Comparison of ENCODE assay signal across 10 cellular contexts in genomic region chr7:101880536-101881443, GRCh38.
DNase-seq lines count a peak whose midpoint lies in the region; ATAC-seq and TF ChIP-seq lines count a peak whose summit lies in the region.
"Had no signal": no experiment of that assay in that cellular context is flagged by ENCODE, and none has a peak within 500 bp of the region (broad histone marks: within the 10 kb centered on the region; RNA-seq: fewer than 3 reads in every experiment).

No MANE protein-coding gene starts in this region.

- POLR2A ChIA-PET in activated B cell treated with CpG ODN at 0.5 μM for 24 hours (lab: Charles Lee), result interaction anchor here (0.7 kb wide), 1 partner anchor 169 kb away, joined by 3 read pairs; no protein-coding TSS in a partner anchor

- H3K27me3 ChIP-seq in right cardiac atrium (ENCODE audit: control insufficient read depth, insufficient read depth) (no peaks in the 10 kb centered on the region), thoracic aorta (replicated peaks; ENCODE audit: insufficient read depth) (no peaks in the 10 kb centered on the region)

- WGBS in right cardiac atrium, result 43% methylated on average over 10 of the region's 10 CpGs

- TF ChIP-seq CTCF in activated B cell treated with CpG ODN at 0.5 μM for 24 hours (IDR thresholded peaks at IDR 0.05), result no peak
- TF ChIP-seq CTCF in thoracic aorta (IDR thresholded peaks at IDR 0.05), result no peak

- H3K4me3 ChIP-seq in right cardiac atrium (ENCODE audit: low read length) (no peak overlapping the region), thoracic aorta (no peak overlapping the region)
- H3K4me3 ChIP-seq: lower lobe of right lung had no signal

- no peaks in the 10 kb centered on the region for H3K36me3 ChIP-seq in thoracic aorta
- H3K36me3 ChIP-seq: lower lobe of right lung had no signal

- no peaks in the 10 kb centered on the region for H3K9me3 ChIP-seq in right cardiac atrium (ENCODE audit: control insufficient read depth, low read length)
- H3K9me3 ChIP-seq in thoracic aorta, result no peaks in the 10 kb centered on the region
- H3K9me3 ChIP-seq: lower lobe of right lung had no signal

- H3K4me1 ChIP-seq in right cardiac atrium (ENCODE audit: control insufficient read depth, insufficient read depth, low read length) (peaks cover 16% of the 10 kb centered on the region), thoracic aorta (ENCODE audit: control insufficient read depth in 1 of 2, low read depth in 2 of 2) (peaks cover 41 to 51% of the 10 kb centered on the region in 2 donors)

- intact Hi-C loops in activated B cell treated with CpG ODN at 0.5 μM for 24 hours (cut with micrococcal nuclease), result loop anchor here (10.0 kb wide), 1 partner anchor 114 kb away; no protein-coding TSS in a partner anchor
- intact Hi-C loops in right cardiac atrium (cut with DNase I), result no loop called here
- intact Hi-C loops in left colon (cut with DNase I, micrococcal nuclease), result no loop called here

- peak overlapping the region; percentile 14 for H3K27ac Mint-ChIP-seq in activated T-cell treated with anti-CD3 and anti-CD28 coated beads, Interleukin-2, amount 50 U/mL, for 24 hours
- H3K27ac Mint-ChIP-seq in activated B cell treated with CpG ODN at 0.5 μM for 24 hours, result peak overlapping the region; percentile 38
- H3K27ac Mint-ChIP-seq in natural killer cell treated with Interleukin-12 subunit alpha and Interleukin-12 subunit beta and Interleukin-15 and Interleukin-18, amount 100 ng/mL, for 72 hours, result no peak overlapping the region

- H3K27me3 Mint-ChIP-seq in activated T-cell treated with anti-CD3 and anti-CD28 coated beads, Interleukin-2, amount 50 U/mL, for 24 hours, result no peaks in the 10 kb centered on the region
- H3K27me3 Mint-ChIP-seq in activated B cell treated with CpG ODN at 0.5 μM for 24 hours, result no peaks in the 10 kb centered on the region
- H3K27me3 Mint-ChIP-seq in natural killer cell treated with Interleukin-12 subunit alpha and Interleukin-12 subunit beta and Interleukin-15 and Interleukin-18, amount 100 ng/mL, for 72 hours, result no peaks in the 10 kb centered on the region

- no peaks in the 10 kb centered on the region for H3K9me3 Mint-ChIP-seq in activated T-cell treated with anti-CD3 and anti-CD28 coated beads, Interleukin-2, amount 50 U/mL, for 24 hours
- H3K9me3 Mint-ChIP-seq in activated B cell treated with CpG ODN at 0.5 μM for 24 hours, result no peaks in the 10 kb centered on the region
- H3K9me3 Mint-ChIP-seq in natural killer cell treated with Interleukin-12 subunit alpha and Interleukin-12 subunit beta and Interleukin-15 and Interleukin-18, amount 100 ng/mL, for 72 hours, result no peaks in the 10 kb centered on the region

- ATAC-seq in activated B cell treated with CpG ODN at 0.5 μM for 24 hours (ENCODE audit: low read depth), result no peak
- no peak for ATAC-seq in right cardiac atrium
- ATAC-seq in thoracic aorta (ENCODE audit: insufficient number of reproducible peaks, low FRiP score, low read depth), result no peak
- no peak for ATAC-seq in left colon
- ATAC-seq in natural killer cell treated with Interleukin-12 subunit alpha and Interleukin-12 subunit beta and Interleukin-15 and Interleukin-18, amount 100 ng/mL, for 72 hours, result no peak
- ATAC-seq: lower lobe of right lung had no signal

- H3K4me1 Mint-ChIP-seq in activated T-cell treated with anti-CD3 and anti-CD28 coated beads, Interleukin-2, amount 50 U/mL, for 24 hours (ENCODE audit: low read depth), result peaks cover 35% of the 10 kb centered on the region
- peaks cover 42% of the 10 kb centered on the region for H3K4me1 Mint-ChIP-seq in activated B cell treated with CpG ODN at 0.5 μM for 24 hours
- H3K4me1 Mint-ChIP-seq in natural killer cell treated with Interleukin-12 subunit alpha and Interleukin-12 subunit beta and Interleukin-15 and Interleukin-18, amount 100 ng/mL, for 72 hours (ENCODE audit: low read depth in 2 of 2), result peaks cover 8 to 18% of the 10 kb centered on the region in 2 donors

- no peaks in the 10 kb centered on the region for H3K36me3 Mint-ChIP-seq in activated T-cell treated with anti-CD3 and anti-CD28 coated beads, Interleukin-2, amount 50 U/mL, for 24 hours (ENCODE audit: low read depth)
- no peaks in the 10 kb centered on the region for H3K36me3 Mint-ChIP-seq in activated B cell treated with CpG ODN at 0.5 μM for 24 hours (ENCODE audit: low read depth)
- no peaks in the 10 kb centered on the region for H3K36me3 Mint-ChIP-seq in natural killer cell treated with Interleukin-12 subunit alpha and Interleukin-12 subunit beta and Interleukin-15 and Interleukin-18, amount 100 ng/mL, for 72 hours

- peak overlapping the region; percentile 62 for H3K27ac ChIP-seq in right cardiac atrium (ENCODE audit: low read length)
- H3K27ac ChIP-seq in thoracic aorta, result peak overlapping the region; percentile 79 to 82
- H3K27ac ChIP-seq: lower lobe of right lung had no signal

- no peak overlapping the region for H3K4me3 Mint-ChIP-seq in activated T-cell treated with anti-CD3 and anti-CD28 coated beads, Interleukin-2, amount 50 U/mL, for 24 hours
- no peak overlapping the region for H3K4me3 Mint-ChIP-seq in activated B cell treated with CpG ODN at 0.5 μM for 24 hours
- no peak overlapping the region for H3K4me3 Mint-ChIP-seq in natural killer cell treated with Interleukin-12 subunit alpha and Interleukin-12 subunit beta and Interleukin-15 and Interleukin-18, amount 100 ng/mL, for 72 hours

- CTCF ChIA-PET in activated B cell treated with CpG ODN at 0.5 μM for 24 hours (lab: Charles Lee), result no interaction called here

- DNase-seq in activated T-cell treated with anti-CD3 and anti-CD28 coated beads, Interleukin-2, amount 50 U/mL, for 24 hours, result no peak
- DNase-seq in activated T-cell treated with anti-CD3 and anti-CD28 coated beads for 4 hours, result no peak
- DNase-seq in activated B cell treated with CpG ODN at 0.5 μM for 24 hours, result no peak
- DNase-seq in right cardiac atrium, result no peak
- DNase-seq in thoracic aorta (ENCODE audit: low spot score), result no peak
- no peak for DNase-seq in left colon
- DNase-seq in natural killer cell treated with Interleukin-12 subunit alpha and Interleukin-12 subunit beta and Interleukin-15 and Interleukin-18, amount 100 ng/mL, for 72 hours (ENCODE audit: low spot score), result no peak
- no peak for DNase-seq in stimulated activated CD4-positive, alpha-beta T cell treated with anti-CD3 and anti-CD28 coated beads, Interleukin-4, amount 100 ng/mL, for 24 hours
- DNase-seq: activated naive CD4-positive, alpha-beta T cell treated with anti-CD3 and anti-CD28 coated beads, Interleukin-2, amount 50 U/mL, for 16 hours; lower lobe of right lung had no signal

Comparison
In these comparisons a context has a peak if more than half of its experiments do, and no peak if none do; other contexts are left out.
1. H3K27ac Mint-ChIP-seq: peak in activated T-cell treated with anti-CD3 and anti-CD28 coated beads, Interleukin-2, amount 50 U/mL, for 24 hours (single experiment) and activated B cell treated with CpG ODN at 0.5 μM for 24 hours (single experiment); none in natural killer cell treated with Interleukin-12 subunit alpha and Interleukin-12 subunit beta and Interleukin-15 and Interleukin-18, amount 100 ng/mL, for 72 hours (0 of 2).